In genomic region chr3:173599673-173600072, GRCh38 we compare ENCODE assay signal across 32 cellular contexts.
DNase-seq lines count a peak whose midpoint lies in the region; ATAC-seq and TF ChIP-seq lines count a peak whose summit lies in the region.
"Had no signal": no experiment of that assay in that cellular context is flagged by ENCODE, and none has a peak within 500 bp of the region (broad histone marks: within the 10 kb centered on the region; RNA-seq: fewer than 3 reads in every experiment).

No MANE protein-coding gene starts in this region.

- no peak for TF ChIP-seq CTCF in VCaP (conservative IDR thresholded peaks at IDR 0.05)

- DNase-seq in AG08395 (ENCODE audit: low spot score) (peak; percentile 3), GM04504 (ENCODE audit: low read depth) (peak; percentile 3), kidney tubule cell (ENCODE audit: low spot score) (peak; percentile 26), caudate nucleus (lab: John Stamatoyannopoulos, UW) (no peak), DMS 273 (lab: John Stamatoyannopoulos, UW; ENCODE audit: unreplicated experiment) (no peak)
- no peak for DNase-seq in activated naive CD4-positive, alpha-beta T cell (lab: John Stamatoyannopoulos, UW)
- DNase-seq: activated CD4-positive, alpha-beta T cell treated with anti-CD3 and anti-CD28 coated beads for 48 hours; activated effector memory CD4-positive, alpha-beta T cell treated with Interleukin-2 at 50 U/mL for 16 hours; activated naive CD8-positive, alpha-beta T cell treated with anti-CD3 and anti-CD28 coated beads for 36 hours; dermis blood vessel endothelial cell; DMS153; endodermal cell; foreskin melanocyte; GDM1; GOT3; heart right ventricle; KG1; NCI-H2081 treated with DMSO at 0.1 percent for 48 hours; NCI-H226; right cardiac atrium; spleen; stimulated activated CD4-positive, alpha-beta T cell treated with anti-CD3 and anti-CD28 coated beads, Interleukin-2, amount 100 ng/mL, for 24 hours; stimulated activated CD8-positive, alpha-beta memory T cell treated with anti-CD3 and anti-CD28 coated beads, Interleukin-4, amount 100 ng/mL, for 48 hours; T1000; testis had no signal

- peak overlapping the region; percentile 54 for H3K27ac ChIP-seq in VCaP
- no peak overlapping the region for H3K27ac ChIP-seq in caudate nucleus (ENCODE audit: low read depth, low read length)
- H3K27ac ChIP-seq: ascending aorta, BLaER1, heart right ventricle, parathyroid adenoma, SJSA1, spleen, testis had no signal

- ATAC-seq in HG03439 (IDR thresholded peaks at IDR 0.05; ENCODE audit: unreplicated experiment), result no peak
- ATAC-seq: esophagus mucosa, heart right ventricle, right cardiac atrium had no signal

Comparison
In these comparisons a context has a peak if more than half of its experiments do, and no peak if none do; other contexts are left out.
1. DNase-seq: peak in AG08395 (single experiment), GM04504 (single experiment) and kidney tubule cell (single experiment); none in caudate nucleus (0 of 61), DMS 273 (single experiment) and activated naive CD4-positive, alpha-beta T cell (0 of 4).